8 cellular contexts compared by ENCODE assay signal in genomic region chr22:37079668-37080171, GRCh38. TPM values are rescaled to one million over a fixed set of nuclear protein-coding genes. Genes with fewer than 3 reads are reported as not detected.
DNase-seq lines count a peak whose midpoint lies in the region; ATAC-seq, FAIRE-seq and TF ChIP-seq lines count a peak whose summit lies in the region.

No MANE protein-coding gene starts in this region.

- peak overlapping the region; percentile 71 for H3K4me3 Mint-ChIP-seq in natural killer cell

- no peak overlapping the region for H3K4me3 ChIP-seq in heart left ventricle
- no peak overlapping the region for H3K4me3 ChIP-seq in left ventricle myocardium inferior
- no peak overlapping the region for H3K4me3 ChIP-seq in SJCRH30

- FAIRE-seq in urothelium cell line (lab: Jason Lieb, UNC) = peak; percentile 5

- peak overlapping the region; percentile 97 to 99 for H3K27ac Mint-ChIP-seq in natural killer cell

- peaks cover 31 to 35% of the 10 kb centered on the region in 2 donors for H3K4me1 Mint-ChIP-seq in natural killer cell

- H3K9me3 Mint-ChIP-seq in natural killer cell = no peaks in the 10 kb centered on the region

- DNase-seq in heart left ventricle (peak in 1 of 5 donors; percentile 32), left ventricle myocardium inferior (no peak), natural killer cell (peak; percentile 83), urothelium cell line (ENCODE audit: low spot score) (no peak), SJCRH30 (no peak), DMS153 (lab: John Stamatoyannopoulos, UW) (no peak)
- peak; percentile 69 for DNase-seq in activated naive CD4-positive, alpha-beta T cell treated with Interleukin-2 at 50 U/mL for 16 hours

- intact Hi-C loops in heart left ventricle (cut with DNase I) (loop anchor here in 9 of 10 donors (2.0 to 10.0 kb wide), 6 partner anchors 75 to 121 kb away; no protein-coding TSS in a partner anchor), left ventricle myocardium inferior (cut with micrococcal nuclease) (no loop called here), natural killer cell (cut with micrococcal nuclease) (loop anchor here (1.0 to 5.0 kb wide), 4 partner anchors 43 to 377 kb away; partner anchors contain the start of gene IL2RB)

- peaks cover 0 to 28% (median 0%) of the 10 kb centered on the region in 12 donors for H3K4me1 ChIP-seq in heart left ventricle
- no peaks in the 10 kb centered on the region for H3K4me1 ChIP-seq in left ventricle myocardium inferior
- H3K4me1 ChIP-seq in SJCRH30 = no peaks in the 10 kb centered on the region

- H3K9me3 ChIP-seq in heart left ventricle (no peaks in the 10 kb centered on the region), left ventricle myocardium inferior (replicated peaks) (no peaks in the 10 kb centered on the region), SJCRH30 (replicated peaks) (no peaks in the 10 kb centered on the region)

- no peak for TF ChIP-seq CTCF in heart left ventricle (IDR thresholded peaks at IDR 0.05)
- TF ChIP-seq CTCF in left ventricle myocardium inferior (IDR thresholded peaks at IDR 0.05; ENCODE audit: borderline replicate concordance) = no peak
- TF ChIP-seq CTCF in natural killer cell (IDR thresholded peaks at IDR 0.05) = no peak

- H3K36me3 Mint-ChIP-seq in natural killer cell = no peaks in the 10 kb centered on the region

- no peaks in the 10 kb centered on the region for H3K36me3 ChIP-seq in heart left ventricle
- H3K36me3 ChIP-seq in left ventricle myocardium inferior = no peaks in the 10 kb centered on the region
- H3K36me3 ChIP-seq in SJCRH30 = no peaks in the 10 kb centered on the region

- H3K27me3 ChIP-seq in heart left ventricle = peaks cover 0 to 26% (median 5%) of the 10 kb centered on the region in 9 donors
- peaks cover 52% of the 10 kb centered on the region for H3K27me3 ChIP-seq in left ventricle myocardium inferior (ENCODE audit: low read depth)
- no peaks in the 10 kb centered on the region for H3K27me3 ChIP-seq in SJCRH30

- no peak for TF ChIP-seq POLR2A in heart left ventricle (IDR thresholded peaks at IDR 0.05)

- 55 to 62% (median 60%) methylated on average over 14 to 15 of the region's 15 CpGs for WGBS in heart left ventricle, 4 donors

- H3K27ac ChIP-seq in heart left ventricle (peak overlapping the region in 1 of 12 donors; percentile 74), left ventricle myocardium inferior (replicated peaks) (no peak overlapping the region), SJCRH30 (no peak overlapping the region)

- ATAC-seq in heart left ventricle (peak in 3 of 4 donors; percentile 18 to 77 (median 18)), natural killer cell (peak; percentile 84 to 92 (median 88)), GM18870 (IDR thresholded peaks at IDR 0.05; ENCODE audit: unreplicated experiment) (no peak)

- H3K27me3 Mint-ChIP-seq in natural killer cell (ENCODE audit: low read depth in 2 of 2) = peaks cover 0 to 6% of the 10 kb centered on the region in 2 donors

RNA-seq across cellular contexts. Expression of gene KCTD17, which starts 28.2 kb away (rescaled TPM):
- total RNA-seq in heart left ventricle (10 to 100 TPM; 10.8 to 62.0 (median 17.3) TPM), left ventricle myocardium inferior (14.3 TPM), natural killer cell (10 to 100 TPM; 21.3 to 29.4 (median 22.9) TPM)
- 10 to 100 TPM; 17.1 to 27.3 TPM for polyA plus RNA-seq in heart left ventricle
- 12.5 and 14.1 TPM in 2 replicates for total RNA-seq in SJCRH30 (2014; rRNA removed; shearing (Covaris generic))

RNA-seq across cellular contexts. Expression of gene TMPRSS6, which starts 29.8 kb away (rescaled TPM):
- total RNA-seq in heart left ventricle = under 1 TPM in 1 of 9 donors, not detected in 8; 0.91 TPM
- polyA plus RNA-seq in heart left ventricle = not detected
- total RNA-seq in left ventricle myocardium inferior = not detected
- 1 to 10 TPM; 1.1 to 4.7 (median 3.4) TPM for total RNA-seq in natural killer cell
- not detected in 2 replicates for total RNA-seq in SJCRH30 (2014; rRNA removed; shearing (Covaris generic))

Comparison
In these comparisons a context has a peak if more than half of its experiments do, and no peak if none do; other contexts are left out.
1. DNase-seq: peak in activated naive CD4-positive, alpha-beta T cell treated with Interleukin-2 at 50 U/mL for 16 hours (single experiment) and natural killer cell (single experiment); none in left ventricle myocardium inferior (single experiment), urothelium cell line (single experiment), SJCRH30 (0 of 2) and DMS153 (single experiment).